Comparison of ENCODE assay signal across 19 cellular contexts in the genomic region with DNA sequence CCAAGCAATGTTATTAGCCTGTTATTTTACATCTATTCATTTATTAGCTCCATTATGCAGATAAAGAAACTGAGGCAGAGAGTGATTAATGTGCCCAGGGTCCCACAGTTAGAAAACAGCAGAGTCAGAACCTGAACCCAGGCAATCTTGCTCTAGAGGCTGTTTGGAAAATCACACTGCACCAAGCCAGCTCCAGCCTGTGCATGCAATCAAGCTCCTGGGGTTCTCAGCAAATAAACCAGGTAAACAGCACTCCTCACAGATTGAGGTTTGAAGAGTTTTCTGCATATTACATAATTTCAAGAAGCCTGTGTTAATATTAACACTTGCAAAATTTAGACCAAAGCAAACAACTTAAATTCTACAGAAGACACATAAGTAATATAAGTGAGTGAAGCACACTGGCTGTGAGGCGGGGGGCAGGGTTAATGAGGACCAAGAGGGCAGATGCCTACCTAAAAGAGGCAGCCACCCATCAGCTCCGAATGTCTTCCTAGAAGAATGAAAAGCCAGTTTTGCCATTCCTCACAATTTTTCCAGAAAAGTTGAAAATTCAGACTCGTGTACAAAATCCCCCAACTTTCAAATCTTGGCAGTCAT.
"Had no signal": no experiment of that assay in that cellular context is flagged by ENCODE, and none has a peak within 500 bp of the region (broad histone marks: within the 10 kb centered on the region; RNA-seq: fewer than 3 reads in every experiment).

No MANE protein-coding gene starts in this region.

- H3K4me3 ChIP-seq: gastrocnemius medialis, mucosa of descending colon, pancreas, spleen, thoracic aorta had no signal

- FAIRE-seq: endometrium, kidney, pancreas had no signal

- H3K36me3 Mint-ChIP-seq: natural killer cell, T-cell had no signal

- H3K4me1 ChIP-seq: gastrocnemius medialis, pancreas had no signal

- H3K36me3 ChIP-seq: gastrocnemius medialis, pancreas, spleen, thoracic aorta had no signal

- H3K27ac ChIP-seq: gastrocnemius medialis, spleen, thoracic aorta had no signal

- H3K27ac Mint-ChIP-seq: activated CD4-positive, alpha-beta T cell treated with anti-CD3 and anti-CD28 coated beads, Interleukin-2, amount 10 ng/mL, durations not matched to agents 24 days and 14 days; activated CD8-positive, alpha-beta T cell treated with anti-CD3 and anti-CD28 coated beads for 36 hours; activated naive CD4-positive, alpha-beta T cell treated with anti-CD3 and anti-CD28 coated beads for 36 hours; natural killer cell; T-cell had no signal

- H3K4me3 Mint-ChIP-seq: activated CD4-positive, alpha-beta T cell treated with anti-CD3 and anti-CD28 coated beads, Interleukin-2, amount 10 ng/mL, durations not matched to agents 24 days and 14 days; activated CD8-positive, alpha-beta T cell treated with anti-CD3 and anti-CD28 coated beads for 36 hours; activated naive CD4-positive, alpha-beta T cell treated with anti-CD3 and anti-CD28 coated beads for 36 hours; activated T-cell treated with anti-CD3 and anti-CD28 coated beads, Interleukin-2, amount 50 U/mL, for 4 hours; central memory CD8-positive, alpha-beta T cell; natural killer cell; stimulated activated naive B cell treated with anti-CD40 and anti-IgM and Interleukin-4, amounts not matched to agents 10 μg/mL and 1 μg/mL and 100 μg/mL, for 72 hours; T-cell had no signal

- H3K4me1 Mint-ChIP-seq: activated CD4-positive, alpha-beta T cell treated with anti-CD3 and anti-CD28 coated beads, Interleukin-2, amount 10 ng/mL, durations not matched to agents 24 days and 14 days; central memory CD8-positive, alpha-beta T cell; natural killer cell; T-cell had no signal

- H3K9me3 ChIP-seq: gastrocnemius medialis, pancreas, thoracic aorta had no signal

- ATAC-seq: activated CD8-positive, alpha-beta T cell treated with anti-CD3 and anti-CD28 coated beads for 36 hours; activated T-cell treated with anti-CD3 and anti-CD28 coated beads, Interleukin-2, amount 50 U/mL, for 4 hours; left lobe of liver; T-cell had no signal

- H3K27me3 ChIP-seq: gastrocnemius medialis, pancreas, spleen had no signal

- H3K9me3 Mint-ChIP-seq: activated CD4-positive, alpha-beta T cell treated with anti-CD3 and anti-CD28 coated beads, Interleukin-2, amount 10 ng/mL, durations not matched to agents 24 days and 14 days; activated CD8-positive, alpha-beta T cell treated with anti-CD3 and anti-CD28 coated beads for 36 hours; central memory CD8-positive, alpha-beta T cell; natural killer cell had no signal

- DNase-seq: activated CD4-positive, alpha-beta T cell treated with anti-CD3 and anti-CD28 coated beads, Interleukin-2, amount 10 ng/mL, durations not matched to agents 24 days and 14 days; activated CD8-positive, alpha-beta T cell treated with anti-CD3 and anti-CD28 coated beads for 36 hours; activated naive CD4-positive, alpha-beta T cell treated with anti-CD3 and anti-CD28 coated beads for 36 hours; activated T-cell treated with anti-CD3 and anti-CD28 coated beads, Interleukin-2, amount 50 U/mL, for 4 hours; erythroblast; head of caudate nucleus; kidney; mucosa of descending colon; natural killer cell; pancreas; spleen; stimulated activated naive B cell treated with anti-CD40 and anti-IgM and Interleukin-4, amounts not matched to agents 10 μg/mL and 1 μg/mL and 100 μg/mL, for 72 hours; T-cell; T-helper 9 cell had no signal
